ENCODE assay signal across 23 cellular contexts in genomic region chr14:70333289-70333688, GRCh38. TPM values are rescaled to one million over a fixed set of nuclear protein-coding genes. Genes with fewer than 3 reads are reported as not detected.
A peak's percentile ranks its signal among the peaks of the same experiment; 100 is the strongest.
DNase-seq lines count a peak whose midpoint lies in the region; ATAC-seq, FAIRE-seq and TF ChIP-seq lines count a peak whose summit lies in the region.
"Had no signal": no experiment of that assay in that cellular context is flagged by ENCODE, and none has a peak within 500 bp of the region (broad histone marks: within the 10 kb centered on the region; RNA-seq: fewer than 3 reads in every experiment).

No MANE protein-coding gene starts in this region.

- no peaks in the 10 kb centered on the region; the same call in 1 of the 2 replicates for H3K9me3 ChIP-seq in HEK293 (ENCODE audit: control insufficient read depth, insufficient read depth, low read depth, low read length)
- H3K9me3 ChIP-seq in GM12878 (replicated peaks; ENCODE audit: control insufficient read depth, insufficient read depth, low read length) = peaks cover 25% of the 10 kb centered on the region
- peaks cover 3% of the 10 kb centered on the region for H3K9me3 ChIP-seq in parathyroid adenoma (ENCODE audit: control insufficient read depth, low read length)
- H3K9me3 ChIP-seq: HAP-1 had no signal

- H3K9me3 Mint-ChIP-seq in activated T-cell treated with anti-CD3 and anti-CD28 coated beads, Interleukin-2, amount 50 U/mL, for 72 hours = peaks cover 17 to 21% of the 10 kb centered on the region in 2 donors

- H3K4me1 ChIP-seq in HEK293 (ENCODE audit: control insufficient read depth, insufficient read depth, low read length) = no peaks in the 10 kb centered on the region
- H3K4me1 ChIP-seq in GM12878 (ENCODE audit: control insufficient read depth, insufficient read depth, low read length) = no peaks in the 10 kb centered on the region
- H3K4me1 ChIP-seq in parathyroid adenoma = no peaks in the 10 kb centered on the region
- H3K4me1 ChIP-seq: A549, BLaER1, Caco-2, HAP-1 had no signal

- H3K4me2 ChIP-seq in GM12878 (ENCODE audit: control insufficient read depth, insufficient read depth) = no peak overlapping the region
- no peak overlapping the region for H3K4me2 ChIP-seq in parathyroid adenoma (ENCODE audit: low read length)
- H3K4me2 ChIP-seq: A549, BLaER1 had no signal

- H3K79me2 ChIP-seq in GM12878 (ENCODE audit: control insufficient read depth, insufficient read depth, low read length) (no peaks in the 10 kb centered on the region; the same call in 1 of the 2 replicates), parathyroid adenoma (peaks cover 22% of the 10 kb centered on the region)

- H4K20me1 ChIP-seq in GM12878 (ENCODE audit: control insufficient read depth, insufficient read depth) = no peaks in the 10 kb centered on the region

- no peak for TF ChIP-seq POLR2A in GM12878 (IDR thresholded peaks at IDR 0.05; ENCODE audit: low read depth, low read length)

- in situ Hi-C loops in GM12878 (cut with MboI) = no loop called here

- SMC1A ChIA-PET in GM12878 (lab: Charles Lee; ENCODE audit: uncharacterized antibody, unreplicated experiment) = no interaction called here

- TF ChIP-seq RAD21 in GM12878 (IDR thresholded peaks at IDR 0.05; ENCODE audit: insufficient read depth, low read depth, low read length) = no peak

- H3K4me3 ChIP-seq in HEK293 (ENCODE audit: low read depth, low read length) = no peak overlapping the region
- H3K4me3 ChIP-seq in GM12878 = no peak overlapping the region
- no peak overlapping the region for H3K4me3 ChIP-seq in parathyroid adenoma (ENCODE audit: low read depth, low read length)
- H3K4me3 ChIP-seq: A549, HAP-1 had no signal

- BruUV-seq in GM12878 (replicated peaks; lab: Mats Ljungman, UMichigan) = no TSS peak

- H3K36me3 Mint-ChIP-seq in activated T-cell treated with anti-CD3 and anti-CD28 coated beads, Interleukin-2, amount 50 U/mL, for 72 hours (ENCODE audit: insufficient read depth in 2 of 2) = peaks cover 32 to 51% of the 10 kb centered on the region in 2 donors

- 100% methylated on average over 1 of the region's 1 CpG for WGBS in GM12878 (ENCODE audit: insufficient coverage, insufficient replicate concordance, low lambda C conversion rate, missing lambda C conversion rate)

- H3K9ac ChIP-seq in GM12878 (ENCODE audit: control insufficient read depth, insufficient read depth, low read length) (no peak overlapping the region), parathyroid adenoma (peak overlapping the region; percentile 22)
- H3K9ac ChIP-seq: BLaER1 had no signal

- DNase-seq in activated T-cell treated with anti-CD3 and anti-CD28 coated beads, Interleukin-2, amount 50 U/mL, for 72 hours = no peak
- no peak for DNase-seq in activated T-cell treated with anti-CD3 and anti-CD28 coated beads, Interleukin-2, amount 50 U/mL, for 48 hours
- DNase-seq in GM12878 (ENCODE audit: low read depth, low spot score) (no peak), Right ventricle myocardium superior (no peak)
- DNase-seq in central memory CD4-positive, alpha-beta T cell = no peak
- DNase-seq: 8988T; Caco-2; CD4-positive, CD25-positive, alpha-beta regulatory T cell; CD8-positive, alpha-beta T cell; DMS53; DMS79 treated with DMSO at 0.1 percent for 48 hours; GF-D8; GOT3 had no signal

- RAD21 ChIA-PET in GM12878 (lab: Charles Lee; ENCODE audit: unreplicated experiment) = interaction anchor here (0.7 kb wide), 1 partner anchor 379 kb away, joined by 3 read pairs; no protein-coding TSS in a partner anchor

- TF ChIP-seq CTCF in HEK293 (tag by site-specific recombination; IDR thresholded peaks at IDR 0.05) = no peak
- no peak for TF ChIP-seq CTCF in GM12878 (IDR thresholded peaks at IDR 0.05 in 2 of 3, conservative IDR thresholded peaks at IDR 0.05 in 1 of 3; ENCODE audit: control insufficient read depth in 2 of 3, extremely low read depth in 1 of 3, insufficient read depth in 1 of 3, low read depth in 3 of 3, low read length in 3 of 3)
- TF ChIP-seq CTCF in parathyroid adenoma (IDR thresholded peaks at IDR 0.05) = no peak

- no peaks in the 10 kb centered on the region for H3K4me1 Mint-ChIP-seq in activated T-cell treated with anti-CD3 and anti-CD28 coated beads, Interleukin-2, amount 50 U/mL, for 72 hours (ENCODE audit: low read depth)
- H3K4me1 Mint-ChIP-seq: B cell had no signal

- intact Hi-C loops in GM12878 (cut with micrococcal nuclease; ENCODE audit: unreplicated experiment) (no loop called here), Right ventricle myocardium superior (cut with DNase I) (no loop called here)

- no peaks in the 10 kb centered on the region for H3K27me3 Mint-ChIP-seq in activated T-cell treated with anti-CD3 and anti-CD28 coated beads, Interleukin-2, amount 50 U/mL, for 72 hours (ENCODE audit: low read depth)
- H3K27me3 Mint-ChIP-seq: B cell; CD4-positive, CD25-positive, alpha-beta regulatory T cell had no signal

- H3K27ac ChIP-seq in HEK293 (ENCODE audit: extremely low read depth, low read depth, low read length) (no peak overlapping the region), GM12878 (ENCODE audit: control insufficient read depth, insufficient read depth) (no peak overlapping the region), parathyroid adenoma (no peak overlapping the region)
- H3K27ac ChIP-seq: A549, BLaER1, C4-2B had no signal

- H3K4me3 Mint-ChIP-seq in activated T-cell treated with anti-CD3 and anti-CD28 coated beads, Interleukin-2, amount 50 U/mL, for 72 hours = no peak overlapping the region
- H3K4me3 Mint-ChIP-seq: B cell; CD4-positive, CD25-positive, alpha-beta regulatory T cell; CD8-positive, alpha-beta T cell had no signal

- H2AFZ ChIP-seq in GM12878 (ENCODE audit: control insufficient read depth, low read depth, low read length) (no peak overlapping the region), parathyroid adenoma (no peak overlapping the region)

- H3K27ac Mint-ChIP-seq in activated T-cell treated with anti-CD3 and anti-CD28 coated beads, Interleukin-2, amount 50 U/mL, for 72 hours = peak overlapping the region; percentile 66
- H3K27ac Mint-ChIP-seq: B cell; CD4-positive, CD25-positive, alpha-beta regulatory T cell; CD8-positive, alpha-beta T cell had no signal

- H3K27me3 ChIP-seq in GM12878 (replicated peaks in 1 of 2; ENCODE audit: control insufficient read depth in 2 of 2, insufficient read depth in 2 of 2, low read length in 1 of 2) (no peaks in the 10 kb centered on the region), parathyroid adenoma (ENCODE audit: control insufficient read depth, insufficient read depth, low read length) (no peaks in the 10 kb centered on the region)
- H3K27me3 ChIP-seq: BLaER1 had no signal

- CTCF ChIA-PET in HEK293 (lab: Yijun Ruan, JAX) (no interaction called here), GM12878 (lab: Yijun Ruan, JAX) (no interaction called here)

- H3K36me3 ChIP-seq in HEK293 (ENCODE audit: control insufficient read depth in 2 of 2, insufficient read depth in 1 of 2, low read length in 2 of 2) = peaks cover 8 to 21% of the 10 kb centered on the region in 2 experiments; a peak in 2 of 3 replicates
- H3K36me3 ChIP-seq in GM12878 (ENCODE audit: control insufficient read depth in 2 of 2, insufficient read depth in 2 of 2, low read length in 1 of 2) = peaks cover 0 to 6% of the 10 kb centered on the region in 2 experiments; a peak in 3 of 4 replicates
- no peaks in the 10 kb centered on the region for H3K36me3 ChIP-seq in parathyroid adenoma (ENCODE audit: control insufficient read depth, insufficient read depth, low read length)

- POLR2A ChIA-PET in HEK293 (lab: Yijun Ruan, JAX) (no interaction called here), GM12878 (lab: Charles Lee) (no interaction called here)

- no peak for TF ChIP-seq EP300 in GM12878 (IDR thresholded peaks at IDR 0.05; ENCODE audit: borderline replicate concordance in 1 of 2, control insufficient read depth in 1 of 2, low read depth in 2 of 2, low read length in 2 of 2)

- no peak for ATAC-seq in activated T-cell treated with anti-CD3 and anti-CD28 coated beads, Interleukin-2, amount 50 U/mL, for 72 hours (replicated peaks in 1 of 2)
- ATAC-seq in GM12878 (no peak), HG03571 (IDR thresholded peaks at IDR 0.05; ENCODE audit: unreplicated experiment) (no peak), Right ventricle myocardium superior (ENCODE audit: poor library complexity) (no peak)
- ATAC-seq: A549; CD8-positive, alpha-beta T cell had no signal

- no peak for FAIRE-seq in GM12878 (lab: Jason Lieb, UNC)
- FAIRE-seq: A549, GM18507, H54 had no signal

TF ChIP-seq in GM12878, 131 proteins besides CTCF, POLR2A, EP300 and RAD21 (continues in another document):
- 0 out of 2 replicates have a peak, but pooled peaks have one; percentile 43 for TF ChIP-seq CBX5 (IDR thresholded peaks at IDR 0.05; ENCODE audit: low read depth)

RNA-seq across cellular contexts. Expression of gene COX16, which starts 26.2 kb away (rescaled TPM):
- 10 to 100 TPM; 39.2 to 39.3 TPM for total RNA-seq in activated T-cell treated with anti-CD3 and anti-CD28 coated beads, Interleukin-2, amount 50 U/mL, for 72 hours
- 14.8 and 15.7 TPM in 2 replicates for total RNA-seq in GM12878 (2013; cell fraction: nucleolus; rRNA removed)
- 34.3 and 41.7 TPM in 2 replicates for total RNA-seq in GM12878 (2014; rRNA removed)
- total RNA-seq in GM12878 (2014; rRNA removed; fragmentation: Illumina TruSeq; extraction: Trizol) = 45.1 and 49.6 TPM in 2 replicates
- total RNA-seq in GM12878 (2021) = 48.4 and 57.0 TPM in 2 replicates
- 19.6 TPM for polyA plus RNA-seq in GM12878 (2011; ENCODE audit: low read depth)
- polyA plus RNA-seq in GM12878 (2011; rRNA removed) = 41.0 and 69.0 TPM in 2 replicates
- polyA plus RNA-seq in GM12878 (2011; cell fraction: cytosol; rRNA removed) = 12.5 and 15.4 TPM in 2 replicates
- polyA plus RNA-seq in GM12878 (2011; cell fraction: nucleus; rRNA removed) = 9.4 and 10.6 TPM in 2 replicates
- polyA plus RNA-seq in GM12878 (2012) = 33.5 and 44.3 TPM in 2 replicates
- 49.3 and 58.2 TPM in 2 replicates for polyA plus RNA-seq in GM12878 (2014; fragmentation: Illumina TruSeq; extraction: Trizol)
- 100 to 1,000 TPM; 197 to 209 TPM for polyA plus RNA-seq in GM12878 (2014; fragmentation: Nextera tagmentation; extraction: Ambion mirVana)
- polyA plus RNA-seq in GM12878 (2014; rRNA removed) = 29.6 and 41.3 TPM in 2 replicates
- 100 to 1,000 TPM; 153 to 155 TPM for polyA plus RNA-seq in GM12878 (2016; fragmentation: Nextera tagmentation; extraction: Ambion mirVana)
- 7.1 and 7.8 TPM in 2 replicates for polyA minus RNA-seq in GM12878 (2011; rRNA and poly(A)+ RNA removed)
- polyA minus RNA-seq in GM12878 (2011; cell fraction: cytosol; rRNA and poly(A)+ RNA removed) = 9.9 and 11.0 TPM in 2 replicates
- 5.2 and 8.3 TPM in 2 replicates for polyA minus RNA-seq in GM12878 (2011; cell fraction: nucleus; rRNA and poly(A)+ RNA removed)
- total RNA-seq in Right ventricle myocardium superior = 26.5 TPM
